In genomic region chr14:65074449-65075155, GRCh38 we compare ENCODE assay signal across 10 cellular contexts. TPM values are rescaled to one million over a fixed set of nuclear protein-coding genes. Genes with fewer than 3 reads are reported as not detected.
A peak's percentile ranks its signal among the peaks of the same experiment; 100 is the strongest.
DNase-seq lines count a peak whose midpoint lies in the region; ATAC-seq and TF ChIP-seq lines count a peak whose summit lies in the region.
"Had no signal": no experiment of that assay in that cellular context is flagged by ENCODE, and none has a peak within 500 bp of the region (broad histone marks: within the 10 kb centered on the region; RNA-seq: fewer than 3 reads in every experiment).

No MANE protein-coding gene starts in this region.

- TF ChIP-seq CTCF in heart left ventricle (IDR thresholded peaks at IDR 0.05) (no peak), gastrocnemius medialis (IDR thresholded peaks at IDR 0.05 in 4 of 5, conservative IDR thresholded peaks at IDR 0.05 in 1 of 5) (no peak), type B pancreatic cell (conservative IDR thresholded peaks at IDR 0.05) (no peak)

- intact Hi-C loops in heart left ventricle (cut with DNase I) (no loop called here), gastrocnemius medialis (cut with DNase I; ENCODE audit: low total_unique reads) (no loop called here)

- H3K4me1 ChIP-seq in heart left ventricle: peaks cover 8 to 76% (median 63%) of the 10 kb centered on the region in 12 donors
- peaks cover 51 to 61% of the 10 kb centered on the region in 2 donors for H3K4me1 ChIP-seq in gastrocnemius medialis
- H3K4me1 ChIP-seq in HAP-1: no peaks in the 10 kb centered on the region

- DNase-seq in SKM-1 (lab: John Stamatoyannopoulos, UW; ENCODE audit: unreplicated experiment) (peak; percentile 46), heart left ventricle (no peak), gastrocnemius medialis (peak in 1 of 2 donors; percentile 73), middle frontal gyrus (ENCODE audit: extremely low spot score, low spot score) (no peak), type B pancreatic cell (ENCODE audit: extremely low spot score, unreplicated experiment) (no peak), HAP-1 (ENCODE audit: low spot score in 2 of 2) (no peak)
- DNase-seq: NCI-H2107 had no signal

- peaks cover 24% of the 10 kb centered on the region for H3K4me1 Mint-ChIP-seq in type B pancreatic cell (ENCODE audit: unreplicated experiment)

- H3K27me3 Mint-ChIP-seq in type B pancreatic cell: no peaks in the 10 kb centered on the region

- H3K27ac Mint-ChIP-seq in type B pancreatic cell: no peak overlapping the region

- ATAC-seq in HG03342 (IDR thresholded peaks at IDR 0.05; ENCODE audit: unreplicated experiment) (peak; percentile 46), heart left ventricle (peak in 2 of 4 donors; percentile 9 to 46), gastrocnemius medialis (peak in 1 of 2 donors; percentile 66), HG02678 (IDR thresholded peaks at IDR 0.05; ENCODE audit: unreplicated experiment) (no peak)
- ATAC-seq: HCT116 had no signal

- H3K4me3 ChIP-seq in heart left ventricle: no peak overlapping the region
- H3K4me3 ChIP-seq in gastrocnemius medialis: peak overlapping the region in 1 of 4 donors; percentile 0
- no peak overlapping the region for H3K4me3 ChIP-seq in HAP-1

- no peaks in the 10 kb centered on the region for H3K9me3 Mint-ChIP-seq in type B pancreatic cell

- H3K9me3 ChIP-seq in heart left ventricle (no peaks in the 10 kb centered on the region), gastrocnemius medialis (no peaks in the 10 kb centered on the region), HAP-1 (no peaks in the 10 kb centered on the region)

- H3K36me3 Mint-ChIP-seq in type B pancreatic cell: peaks cover 30% of the 10 kb centered on the region

- H3K27me3 ChIP-seq in heart left ventricle (no peaks in the 10 kb centered on the region), gastrocnemius medialis (no peaks in the 10 kb centered on the region), HAP-1 (ENCODE audit: low read depth) (no peaks in the 10 kb centered on the region)

- no peak overlapping the region for H3K4me3 Mint-ChIP-seq in type B pancreatic cell

- TF ChIP-seq POLR2A in heart left ventricle (IDR thresholded peaks at IDR 0.05): no peak
- no peak for TF ChIP-seq POLR2A in gastrocnemius medialis (IDR thresholded peaks at IDR 0.05)

- H3K27ac ChIP-seq in heart left ventricle: peak overlapping the region in 11 of 12 donors; percentile 55 to 90 (median 77)
- H3K27ac ChIP-seq in gastrocnemius medialis: peak overlapping the region; percentile 52 to 78 (median 72)

- in situ Hi-C loops in gastrocnemius medialis (cut with MboI; ENCODE audit: low sequenced_read_pairs in 4 of 4) (no loop called here), HAP-1 (cut with MboI; ENCODE audit: low sequenced_read_pairs) (no loop called here)

- 29 to 39% (median 37%) methylated on average over 3 of the region's 3 CpGs for WGBS in heart left ventricle, 4 donors

- peaks cover 0 to 75% (median 38%) of the 10 kb centered on the region in 9 donors for H3K36me3 ChIP-seq in heart left ventricle
- H3K36me3 ChIP-seq in gastrocnemius medialis: peaks cover 0 to 43% of the 10 kb centered on the region in 2 donors
- H3K36me3 ChIP-seq in HAP-1 (replicated peaks): peaks cover 40% of the 10 kb centered on the region

RNA-seq across cellular contexts. Expression of gene MAX, which starts 27.7 kb away (rescaled TPM):
- total RNA-seq in heart left ventricle: 100 to 1,000 TPM in 1 of 9 donors, 10 to 100 TPM in 8; 42.3 to 102 (median 79.5) TPM
- polyA plus RNA-seq in heart left ventricle: 10 to 100 TPM; 42.3 to 60.5 TPM
- 10 to 100 TPM; 27.5 to 50.0 (median 37.2) TPM for total RNA-seq in gastrocnemius medialis
- 97.0 and 147 TPM in 2 replicates for total RNA-seq in type B pancreatic cell (ENCODE audit: low replicate concordance)
